Comparison of ENCODE assay signal across 10 cellular contexts in genomic region chr6:129695373-129696027, GRCh38. TPM values are rescaled to one million over a fixed set of nuclear protein-coding genes. Genes with fewer than 3 reads are reported as not detected.
A peak's percentile ranks its signal among the peaks of the same experiment; 100 is the strongest.
DNase-seq lines count a peak whose midpoint lies in the region; ATAC-seq and TF ChIP-seq lines count a peak whose summit lies in the region.
"Had no signal": no experiment of that assay in that cellular context is flagged by ENCODE, and none has a peak within 500 bp of the region (broad histone marks: within the 10 kb centered on the region; RNA-seq: fewer than 3 reads in every experiment).

No MANE protein-coding gene starts in this region.

- no peak overlapping the region for H3K4me3 ChIP-seq in fibroblast of lung (replicated peaks in 1 of 4; ENCODE audit: control extremely low read depth in 1 of 4, insufficient read depth in 1 of 4, low read depth in 3 of 4, low read length in 4 of 4)
- no peak overlapping the region for H3K4me3 ChIP-seq in esophagus muscularis mucosa
- H3K4me3 ChIP-seq: upper lobe of left lung had no signal

- peaks cover 98% of the 10 kb centered on the region for H3K79me2 ChIP-seq in fibroblast of lung (ENCODE audit: control insufficient read depth, insufficient read depth, low read length)

- peak overlapping the region; percentile 5 for H3K27ac ChIP-seq in fibroblast of lung (ENCODE audit: insufficient read depth, low read length)
- H3K27ac ChIP-seq in RWPE1: no peak overlapping the region
- H3K27ac ChIP-seq in esophagus muscularis mucosa (replicated peaks in 1 of 4): no peak overlapping the region

- H3K27me3 ChIP-seq in fibroblast of lung (ENCODE audit: control insufficient read depth, insufficient read depth, low read length) (no peaks in the 10 kb centered on the region), esophagus muscularis mucosa (no peaks in the 10 kb centered on the region)
- H3K27me3 ChIP-seq: upper lobe of left lung had no signal

- TF ChIP-seq POLR2A in esophagus muscularis mucosa (IDR thresholded peaks at IDR 0.05; ENCODE audit: low read depth): no peak

- no peak for TF ChIP-seq EP300 in esophagus muscularis mucosa (IDR thresholded peaks at IDR 0.05)

- 57% methylated on average over 3 of the region's 3 CpGs for WGBS in esophagus muscularis mucosa

- H3K9me3 ChIP-seq in fibroblast of lung (ENCODE audit: control insufficient read depth, insufficient read depth, low read depth, low read length) (no peaks in the 10 kb centered on the region), esophagus muscularis mucosa (no peaks in the 10 kb centered on the region)
- H3K9me3 ChIP-seq: upper lobe of left lung had no signal

- peak; percentile 37 for DNase-seq in NCI-H82 (lab: John Stamatoyannopoulos, UW)
- no peak for DNase-seq in fibroblast of lung (ENCODE audit: low read depth in 2 of 2)
- no peak for DNase-seq in RWPE1 (ENCODE audit: low spot score)
- no peak for DNase-seq in HT-29 (ENCODE audit: low spot score)
- no peak for DNase-seq in esophagus muscularis mucosa (ENCODE audit: extremely low spot score)
- DNase-seq in NAMALWA (ENCODE audit: low spot score): no peak
- DNase-seq: nucleus accumbens, upper lobe of left lung had no signal

- peaks cover 1% of the 10 kb centered on the region for H3K36me3 ChIP-seq in fibroblast of lung (ENCODE audit: control insufficient read depth, insufficient read depth, low read length)
- no peaks in the 10 kb centered on the region for H3K36me3 ChIP-seq in esophagus muscularis mucosa
- H3K36me3 ChIP-seq: upper lobe of left lung had no signal

- H4K20me1 ChIP-seq in fibroblast of lung (ENCODE audit: control insufficient read depth, extremely low read depth, insufficient read depth, low read length): no peaks in the 10 kb centered on the region

- TF ChIP-seq CTCF in fibroblast of lung (conservative IDR thresholded peaks at IDR 0.05 in 1 of 2, IDR thresholded peaks at IDR 0.05 in 1 of 2; ENCODE audit: low read depth in 1 of 2, low read length in 2 of 2) (no peak), RWPE1 (conservative IDR thresholded peaks at IDR 0.05; ENCODE audit: low read depth) (no peak), esophagus muscularis mucosa (IDR thresholded peaks at IDR 0.05) (no peak)

- POLR2A ChIA-PET in RWPE1 (lab: Yijun Ruan, JAX; ENCODE audit: low non-redundant PET): no interaction called here

- intact Hi-C loops in esophagus muscularis mucosa (cut with DNase I): no loop called here

- H3K4me1 ChIP-seq in fibroblast of lung (ENCODE audit: control insufficient read depth, extremely low read depth, insufficient read depth, low read length): peaks cover 8% of the 10 kb centered on the region
- H3K4me1 ChIP-seq in esophagus muscularis mucosa: peaks cover 0 to 13% (median 7%) of the 10 kb centered on the region in 4 donors

- H3K9ac ChIP-seq in fibroblast of lung (ENCODE audit: insufficient read depth, low read length): no peak overlapping the region

- H2AFZ ChIP-seq in fibroblast of lung (ENCODE audit: low read length): no peak overlapping the region

- ATAC-seq in GM18498 (IDR thresholded peaks at IDR 0.05; ENCODE audit: unreplicated experiment) (peak; percentile 49), GM21717 (IDR thresholded peaks at IDR 0.05; ENCODE audit: unreplicated experiment) (peak; percentile 63)

- CTCF ChIA-PET in RWPE1 (lab: Yijun Ruan, JAX): no interaction called here

- H3K4me2 ChIP-seq in fibroblast of lung (ENCODE audit: extremely low read depth, insufficient read depth, low read length): no peak overlapping the region

RNA-seq across cellular contexts. Expression of gene ARHGAP18, which starts 14.5 kb away (rescaled TPM):
- total RNA-seq in fibroblast of lung: 22.9 and 38.3 TPM in 2 replicates
- polyA plus RNA-seq in fibroblast of lung: 18.6 and 46.7 TPM in 2 replicates
- polyA plus RNA-seq in fibroblast of lung (2012): 14.3 and 45.8 TPM in 2 replicates
- 4.2 and 19.6 TPM in 2 replicates for polyA minus RNA-seq in fibroblast of lung (ENCODE audit: low replicate concordance)
- total RNA-seq in HT-29 (2014; rRNA removed; shearing (Covaris generic)): 29.7 and 35.4 TPM in 2 replicates
- total RNA-seq in esophagus muscularis mucosa: 10 to 100 TPM in 1 of 4 donors, 1 to 10 TPM in 3; 5.2 to 15.9 (median 7.4) TPM
